8 cellular contexts compared by ENCODE assay signal in genomic region chr11:2888266-2888968, GRCh38. TPM values are rescaled to one million over a fixed set of nuclear protein-coding genes. Genes with fewer than 3 reads are reported as not detected.
DNase-seq lines count a peak whose midpoint lies in the region; ATAC-seq and TF ChIP-seq lines count a peak whose summit lies in the region.

No MANE protein-coding gene starts in this region.

- peak; percentile 72 for DNase-seq in LHCN-M2 (ENCODE audit: low read depth)
- peak; percentile 68 for DNase-seq in RPMI7951 (ENCODE audit: low read depth)
- DNase-seq in activated T-helper 1 cell treated with Interleukin-2 at 50 U/mL for 16 hours (ENCODE audit: low read depth): peak; percentile 76
- DNase-seq in fibroblast of mammary gland (ENCODE audit: low read depth): peak; percentile 82
- peak; percentile 99 for DNase-seq in neural crest cell (ENCODE audit: low read depth, low spot score)
- DNase-seq in stimulated activated naive CD8-positive, alpha-beta T cell treated with anti-CD3 and anti-CD28 coated beads, Interleukin-15, Interleukin-2, amounts not matched to agents 100 U/mL and 50 U/mL, for 24 hours: peak; percentile 94

- peak overlapping the region; percentile 81 for H3K4me3 Mint-ChIP-seq in neural crest cell

- no peaks in the 10 kb centered on the region for H3K36me3 Mint-ChIP-seq in neural crest cell (ENCODE audit: low read depth)

- H3K4me1 Mint-ChIP-seq in neural crest cell: peaks cover 25% of the 10 kb centered on the region

- no peaks in the 10 kb centered on the region for H3K36me3 ChIP-seq in DOHH2 (ENCODE audit: control insufficient read depth, low read length)

- no peaks in the 10 kb centered on the region for H4K20me1 ChIP-seq in DOHH2 (ENCODE audit: control insufficient read depth, insufficient read depth, low read depth, low read length)

- H3K4me1 ChIP-seq in DOHH2 (ENCODE audit: control insufficient read depth, low read length): peaks cover 25% of the 10 kb centered on the region

- no peaks in the 10 kb centered on the region for H3K27me3 ChIP-seq in DOHH2 (ENCODE audit: control insufficient read depth, low read length)

- ATAC-seq in stimulated activated naive CD8-positive, alpha-beta T cell treated with anti-CD3 and anti-CD28 coated beads, Interleukin-15, Interleukin-2, amounts not matched to agents 100 U/mL and 50 U/mL, for 24 hours: peak; percentile 44
- no peak for ATAC-seq in GM18498 (IDR thresholded peaks at IDR 0.05; ENCODE audit: unreplicated experiment)

- H3K9me2 ChIP-seq in DOHH2 (replicated peaks; ENCODE audit: control insufficient read depth, low read length): no peaks in the 10 kb centered on the region

- no peaks in the 10 kb centered on the region; the same call in 1 of the 2 replicates for H3F3A ChIP-seq in DOHH2 (ENCODE audit: control insufficient read depth, insufficient read depth)

- no peaks in the 10 kb centered on the region for H3K79me2 ChIP-seq in DOHH2 (ENCODE audit: control insufficient read depth, low read length)

- TF ChIP-seq CTCF in DOHH2 (IDR thresholded peaks at IDR 0.05; ENCODE audit: low read depth, low read length, poor library complexity, severe bottlenecking) (peak; percentile 92), fibroblast of mammary gland (conservative IDR thresholded peaks at IDR 0.05; ENCODE audit: control insufficient read depth, insufficient read depth, low read depth, low read length) (peak; percentile 96), neural crest cell (conservative IDR thresholded peaks at IDR 0.05) (peak; percentile 96)

- H3K9me3 ChIP-seq in DOHH2 (ENCODE audit: control insufficient read depth, insufficient read depth, low read length): no peaks in the 10 kb centered on the region

- peaks cover 3% of the 10 kb centered on the region for H3K27me3 Mint-ChIP-seq in neural crest cell (ENCODE audit: low read depth)

- H3K4me3 ChIP-seq in DOHH2 (ENCODE audit: low read length): no peak overlapping the region
- H3K4me3 ChIP-seq in fibroblast of mammary gland (ENCODE audit: control insufficient read depth, low read depth, low read length): no peak overlapping the region

- no peak overlapping the region for H3K4me2 ChIP-seq in DOHH2 (ENCODE audit: low read length)

- no peaks in the 10 kb centered on the region for H3K9me3 Mint-ChIP-seq in neural crest cell

- no peak overlapping the region for H3K27ac ChIP-seq in DOHH2 (ENCODE audit: low read depth, low read length)

- H3K27ac Mint-ChIP-seq in neural crest cell (ENCODE audit: unreplicated experiment): no peak overlapping the region

RNA-seq across cellular contexts. Expression of gene CDKN1C, which starts 2.8 kb away (rescaled TPM):
- total RNA-seq in LHCN-M2 (2014; rRNA removed) (0.45 and 2.5 TPM in 2 replicates), neural crest cell (78.3 and 80.0 TPM in 2 replicates)
- polyA plus RNA-seq in LHCN-M2 (2012): 1.4 TPM
- total RNA-seq in RPMI7951 (2014; rRNA removed; shearing (Covaris generic)): 0.39 and 1.2 TPM in 2 replicates

RNA-seq across cellular contexts. Expression of gene PHLDA2, which starts 40.8 kb away (rescaled TPM):
- total RNA-seq in LHCN-M2 (2014; rRNA removed) (12.5 and 12.6 TPM in 2 replicates), neural crest cell (1.1 and 1.6 TPM in 2 replicates)
- polyA plus RNA-seq in LHCN-M2 (2012): 52.5 TPM
- 26.9 and 28.0 TPM in 2 replicates for total RNA-seq in RPMI7951 (2014; rRNA removed; shearing (Covaris generic))

Comparison
In these comparisons a context has a peak if more than half of its experiments do, and no peak if none do; other contexts are left out.
1. RNA of gene CDKN1C, which starts 2.8 kb away (total RNA-seq): 78.3 to 80.0 TPM in neural crest cell; 0.45 to 2.5 TPM in LHCN-M2 and 0.39 to 1.2 TPM in RPMI7951; every median in the first group is over 10 times any median in the second.
2. Peak in every context shown above with its lines, with median percentiles within 50 percentile points of each other: CTCF ChIP-seq and DNase-seq.